In genomic region chr18:62763101-62763521, GRCh38 we compare ENCODE assay signal across 14 cellular contexts.
DNase-seq lines count a peak whose midpoint lies in the region; ATAC-seq lines count a peak whose summit lies in the region.
"Had no signal": no experiment of that assay in that cellular context is flagged by ENCODE, and none has a peak within 500 bp of the region (broad histone marks: within the 10 kb centered on the region; RNA-seq: fewer than 3 reads in every experiment).

No MANE protein-coding gene starts in this region.

- no peaks in the 10 kb centered on the region for H3K27me3 Mint-ChIP-seq in effector memory CD8-positive, alpha-beta T cell
- H3K27me3 Mint-ChIP-seq: brain had no signal

- peaks cover 4% of the 10 kb centered on the region for H3K36me3 Mint-ChIP-seq in effector memory CD8-positive, alpha-beta T cell (ENCODE audit: insufficient read depth)

- no peak overlapping the region for H3K4me3 Mint-ChIP-seq in effector memory CD8-positive, alpha-beta T cell
- H3K4me3 Mint-ChIP-seq: brain, immature natural killer cell had no signal

- ATAC-seq in GM21619 (IDR thresholded peaks at IDR 0.05; ENCODE audit: unreplicated experiment), result peak; percentile 59
- ATAC-seq in effector memory CD8-positive, alpha-beta T cell (replicated peaks), result no peak
- ATAC-seq: gastrocnemius medialis had no signal

- H3K9me3 Mint-ChIP-seq in effector memory CD8-positive, alpha-beta T cell, result no peaks in the 10 kb centered on the region
- H3K9me3 Mint-ChIP-seq: brain, immature natural killer cell had no signal

- no peak overlapping the region for H3K27ac Mint-ChIP-seq in effector memory CD8-positive, alpha-beta T cell
- H3K27ac Mint-ChIP-seq: immature natural killer cell had no signal

- peak; percentile 27 for DNase-seq in EL
- peak; percentile 77 for DNase-seq in RPMI8226
- peak; percentile 39 for DNase-seq in iris pigment epithelial cell (ENCODE audit: low read depth)
- no peak for DNase-seq in cortex of kidney (lab: John Stamatoyannopoulos, UW)
- no peak for DNase-seq in effector memory CD8-positive, alpha-beta T cell
- no peak for DNase-seq in islet precursor cell
- DNase-seq in putamen (ENCODE audit: low spot score), result no peak
- DNase-seq: DMS153; gastrocnemius medialis; immature natural killer cell; SK-N-SH; stimulated activated CD4-positive, alpha-beta T cell treated with anti-CD3 and anti-CD28 coated beads, Interleukin-2, amount 100 ng/mL, for 24 hours had no signal

- peaks cover 6 to 20% of the 10 kb centered on the region in 2 donors for H3K4me1 Mint-ChIP-seq in effector memory CD8-positive, alpha-beta T cell (ENCODE audit: low read depth in 2 of 2)

Comparison
In these comparisons a context has a peak if more than half of its experiments do, and no peak if none do; other contexts are left out.
1. DNase-seq: peak in EL (single experiment), RPMI8226 (single experiment) and iris pigment epithelial cell (single experiment); none in cortex of kidney (single experiment), effector memory CD8-positive, alpha-beta T cell (0 of 3), islet precursor cell (single experiment) and putamen (single experiment).